Comparison of ENCODE assay signal across 1 cellular context in the genomic region with DNA sequence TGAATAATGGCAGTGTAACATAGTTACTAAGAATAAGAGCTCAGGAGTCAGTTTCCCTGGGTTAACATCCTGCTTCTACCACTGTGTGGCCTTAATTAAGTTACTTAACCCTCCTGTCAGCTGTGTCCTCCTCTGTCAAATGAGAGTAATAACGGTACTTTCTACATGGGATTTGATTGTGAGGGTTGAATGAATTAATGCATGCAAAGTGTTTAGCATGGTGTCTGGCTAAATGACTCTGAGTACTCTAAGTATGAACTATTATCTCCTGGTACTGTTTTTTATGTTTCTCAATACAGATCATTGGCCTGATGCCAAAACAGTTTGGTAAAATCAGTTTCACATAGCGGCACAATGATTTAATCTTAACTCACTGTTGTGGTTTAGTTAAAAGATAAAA.
TF ChIP-seq lines count a peak whose summit lies in the region.

No MANE protein-coding gene starts in this region.

TF ChIP-seq in SK-N-SH treated with all-trans-retinoic acid at 6 μM for 48 hours, 23 proteins besides CTCF, POLR2A, EP300 and RAD21 (continued from another document):
- TF ChIP-seq, protein P1, sequence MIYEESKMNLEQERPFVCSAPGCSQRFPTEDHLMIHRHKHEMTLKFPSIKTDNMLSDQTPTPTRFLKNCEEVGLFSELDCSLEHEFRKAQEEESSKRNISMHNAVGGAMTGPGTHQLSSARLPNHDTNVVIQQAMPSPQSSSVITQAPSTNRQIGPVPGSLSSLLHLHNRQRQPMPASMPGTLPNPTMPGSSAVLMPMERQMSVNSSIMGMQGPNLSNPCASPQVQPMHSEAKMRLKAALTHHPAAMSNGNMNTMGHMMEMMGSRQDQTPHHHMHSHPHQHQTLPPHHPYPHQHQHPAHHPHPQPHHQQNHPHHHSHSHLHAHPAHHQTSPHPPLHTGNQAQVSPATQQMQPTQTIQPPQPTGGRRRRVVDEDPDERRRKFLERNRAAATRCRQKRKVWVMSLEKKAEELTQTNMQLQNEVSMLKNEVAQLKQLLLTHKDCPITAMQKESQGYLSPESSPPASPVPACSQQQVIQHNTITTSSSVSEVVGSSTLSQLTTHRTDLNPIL (CRISPR knock-in tag; IDR thresholded peaks at IDR 0.05; ENCODE audit: low read depth): no peak
- TF ChIP-seq, protein P2, sequence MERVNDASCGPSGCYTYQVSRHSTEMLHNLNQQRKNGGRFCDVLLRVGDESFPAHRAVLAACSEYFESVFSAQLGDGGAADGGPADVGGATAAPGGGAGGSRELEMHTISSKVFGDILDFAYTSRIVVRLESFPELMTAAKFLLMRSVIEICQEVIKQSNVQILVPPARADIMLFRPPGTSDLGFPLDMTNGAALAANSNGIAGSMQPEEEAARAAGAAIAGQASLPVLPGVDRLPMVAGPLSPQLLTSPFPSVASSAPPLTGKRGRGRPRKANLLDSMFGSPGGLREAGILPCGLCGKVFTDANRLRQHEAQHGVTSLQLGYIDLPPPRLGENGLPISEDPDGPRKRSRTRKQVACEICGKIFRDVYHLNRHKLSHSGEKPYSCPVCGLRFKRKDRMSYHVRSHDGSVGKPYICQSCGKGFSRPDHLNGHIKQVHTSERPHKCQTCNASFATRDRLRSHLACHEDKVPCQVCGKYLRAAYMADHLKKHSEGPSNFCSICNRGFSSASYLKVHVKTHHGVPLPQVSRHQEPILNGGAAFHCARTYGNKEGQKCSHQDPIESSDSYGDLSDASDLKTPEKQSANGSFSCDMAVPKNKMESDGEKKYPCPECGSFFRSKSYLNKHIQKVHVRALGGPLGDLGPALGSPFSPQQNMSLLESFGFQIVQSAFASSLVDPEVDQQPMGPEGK (CRISPR knock-in tag; IDR thresholded peaks at IDR 0.05; ENCODE audit: borderline replicate concordance): no peak
- no peak for TF ChIP-seq GLIS3 (CRISPR knock-in tag; IDR thresholded peaks at IDR 0.05)
- no peak for TF ChIP-seq PPARA (CRISPR knock-in tag; IDR thresholded peaks at IDR 0.05; ENCODE audit: borderline replicate concordance)
